Comparison of ENCODE assay signal across 8 cellular contexts in genomic region chr11:65660908-65661307, GRCh38. TPM values are rescaled to one million over a fixed set of nuclear protein-coding genes. Genes with fewer than 3 reads are reported as not detected.
DNase-seq lines count a peak whose midpoint lies in the region; ATAC-seq and TF ChIP-seq lines count a peak whose summit lies in the region.
"Not testable (repeated sequence)": the region's sequence is repeated elsewhere in the genome, so short reads cannot be mapped to it uniquely, and the experiment has no call there.

No MANE protein-coding gene starts in this region.

- peak overlapping the region; percentile 99 for H3K4me2 ChIP-seq in Loucy (ENCODE audit: low read depth, low read length, poor library complexity, severe bottlenecking)
- not testable (repeated sequence) for H3K4me2 ChIP-seq in neural progenitor cell

- not testable (repeated sequence) for DNase-seq in CD14-positive monocyte (ENCODE audit: low spot score); WTC11 (ENCODE audit: low spot score); activated naive CD4-positive, alpha-beta T cell treated with anti-CD3 and anti-CD28 coated beads, Interleukin-2, amount 10 ng/mL, durations not matched to agents 7 days and 5 days; coronary artery (ENCODE audit: low spot score); immature natural killer cell; neural progenitor cell (ENCODE audit: low spot score)

- not testable (repeated sequence) for TF ChIP-seq CTCF in CD14-positive monocyte (IDR thresholded peaks at IDR 0.05); Loucy (conservative IDR thresholded peaks at IDR 0.05; ENCODE audit: low read length); WTC11 (IDR thresholded peaks at IDR 0.05); coronary artery (IDR thresholded peaks at IDR 0.05); neural progenitor cell (IDR thresholded peaks at IDR 0.05)

- H3K27me3 Mint-ChIP-seq in CD14-positive monocyte (ENCODE audit: low read depth in 3 of 3); WTC11 (ENCODE audit: low read depth); activated naive CD4-positive, alpha-beta T cell treated with anti-CD3 and anti-CD28 coated beads, Interleukin-2, amount 10 ng/mL, durations not matched to agents 7 days and 5 days; neural progenitor cell (ENCODE audit: insufficient read depth, low read depth): not testable (repeated sequence)
- H3K27me3 Mint-ChIP-seq in immature natural killer cell (ENCODE audit: low read depth in 3 of 3), result peaks cover 27 to 28% (median 28%) of the 10 kb centered on the region in 3 donors

- peaks cover 44% of the 10 kb centered on the region for H3K79me2 ChIP-seq in Loucy (ENCODE audit: insufficient read depth, low read length)
- H3K79me2 ChIP-seq in neural progenitor cell (ENCODE audit: low read depth), result peaks cover 17% of the 10 kb centered on the region

- POLR2A ChIA-PET in WTC11 (lab: Charles Lee), result interaction anchor here (0.7 kb wide), 1 partner anchor 23 kb away, joined by 12 read pairs; no protein-coding TSS in a partner anchor

- not testable (repeated sequence) for H3K9me2 ChIP-seq in Loucy (replicated peaks; ENCODE audit: low read depth, low read length)

- intact Hi-C loops in CD14-positive monocyte (cut with micrococcal nuclease), result loop anchor here in 1 of 2 donors (5.0 kb wide), 1 partner anchor 34 kb away; no protein-coding TSS in a partner anchor

- H3K9ac ChIP-seq in Loucy (ENCODE audit: low read depth, low read length, poor library complexity, severe bottlenecking) (peak overlapping the region; percentile 92), subcutaneous abdominal adipose tissue (ENCODE audit: low read length in 5 of 5) (peak overlapping the region in 3 of 5 donors; percentile 75 to 96 (median 83))
- not testable (repeated sequence) for H3K9ac ChIP-seq in neural progenitor cell

- not testable (repeated sequence) for H3K4me3 Mint-ChIP-seq in CD14-positive monocyte
- peak overlapping the region; percentile 34 for H3K4me3 Mint-ChIP-seq in WTC11
- peak overlapping the region; percentile 83 for H3K4me3 Mint-ChIP-seq in activated naive CD4-positive, alpha-beta T cell treated with anti-CD3 and anti-CD28 coated beads, Interleukin-2, amount 10 ng/mL, durations not matched to agents 7 days and 5 days
- H3K4me3 Mint-ChIP-seq in immature natural killer cell, result peak overlapping the region; percentile 76 to 85 (median 81)
- H3K4me3 Mint-ChIP-seq in neural progenitor cell, result peak overlapping the region; percentile 90

- H3K9me3 ChIP-seq in Loucy (ENCODE audit: insufficient read depth, low read depth, low read length); neural progenitor cell (ENCODE audit: low read depth); subcutaneous abdominal adipose tissue (ENCODE audit: control insufficient read depth in 5 of 5, low read length in 5 of 5): not testable (repeated sequence)

- not testable (repeated sequence) for H2AFZ ChIP-seq in Loucy (ENCODE audit: low read length); neural progenitor cell (replicated peaks)

- H3K36me3 Mint-ChIP-seq in CD14-positive monocyte, result peaks cover 50 to 53% of the 10 kb centered on the region in 2 donors
- H3K36me3 Mint-ChIP-seq in WTC11, result peaks cover 48% of the 10 kb centered on the region
- peaks cover 49% of the 10 kb centered on the region for H3K36me3 Mint-ChIP-seq in activated naive CD4-positive, alpha-beta T cell treated with anti-CD3 and anti-CD28 coated beads, Interleukin-2, amount 10 ng/mL, durations not matched to agents 7 days and 5 days
- H3K36me3 Mint-ChIP-seq in immature natural killer cell, result peaks cover 17 to 39% (median 24%) of the 10 kb centered on the region in 3 donors
- H3K36me3 Mint-ChIP-seq in neural progenitor cell, result peaks cover 30% of the 10 kb centered on the region

- peaks cover 29% of the 10 kb centered on the region for H4K20me1 ChIP-seq in Loucy (ENCODE audit: insufficient read depth, low read length, poor library complexity, severe bottlenecking)
- not testable (repeated sequence) for H4K20me1 ChIP-seq in neural progenitor cell (ENCODE audit: low read depth)

- not testable (repeated sequence) for H3K27me3 ChIP-seq in Loucy (ENCODE audit: insufficient read depth, low read length, poor library complexity, severe bottlenecking); neural progenitor cell; subcutaneous abdominal adipose tissue (ENCODE audit: control insufficient read depth in 5 of 5, insufficient read depth in 4 of 5, low read length in 5 of 5)

- H3K36me3 ChIP-seq in Loucy (ENCODE audit: insufficient read depth, low read length) (peaks cover 39% of the 10 kb centered on the region; the same call in 1 of the 2 replicates), subcutaneous abdominal adipose tissue (ENCODE audit: control insufficient read depth in 5 of 5, insufficient read depth in 5 of 5, low read length in 5 of 5) (peaks cover 0 to 57% (median 53%) of the 10 kb centered on the region in 5 donors)
- not testable (repeated sequence) for H3K36me3 ChIP-seq in neural progenitor cell

- H3K4me1 Mint-ChIP-seq in CD14-positive monocyte, result peaks cover 21% of the 10 kb centered on the region
- H3K4me1 Mint-ChIP-seq in WTC11, neural progenitor cell: not testable (repeated sequence)
- H3K4me1 Mint-ChIP-seq in activated naive CD4-positive, alpha-beta T cell treated with anti-CD3 and anti-CD28 coated beads, Interleukin-2, amount 10 ng/mL, durations not matched to agents 7 days and 5 days, result peaks cover 42% of the 10 kb centered on the region
- peaks cover 38 to 64% of the 10 kb centered on the region in 2 donors for H3K4me1 Mint-ChIP-seq in immature natural killer cell

- CTCF ChIA-PET in WTC11 (lab: Charles Lee), result interaction anchor here (0.6 to 1.9 kb wide), 3 partner anchors 35 to 156 kb away, joined by 3 to 4 read pairs (median 3); no protein-coding TSS in a partner anchor
- CTCF ChIA-PET in activated naive CD4-positive, alpha-beta T cell treated with anti-CD3 and anti-CD28 coated beads, Interleukin-2, amount 10 ng/mL, durations not matched to agents 7 days and 5 days (lab: Charles Lee), result not testable (repeated sequence)

- H3K4me1 ChIP-seq in Loucy (ENCODE audit: insufficient read depth, low read length, poor library complexity, severe bottlenecking), result peaks cover 17% of the 10 kb centered on the region
- peaks cover 11% of the 10 kb centered on the region for H3K4me1 ChIP-seq in neural progenitor cell
- peaks cover 8 to 37% (median 24%) of the 10 kb centered on the region in 5 donors for H3K4me1 ChIP-seq in subcutaneous abdominal adipose tissue (ENCODE audit: control insufficient read depth in 5 of 5, insufficient read depth in 5 of 5, low read length in 5 of 5)

- peak overlapping the region in 5 of 7 donors; percentile 25 to 92 (median 48) for H3K27ac Mint-ChIP-seq in CD14-positive monocyte
- H3K27ac Mint-ChIP-seq in WTC11, neural progenitor cell: not testable (repeated sequence)
- H3K27ac Mint-ChIP-seq in activated naive CD4-positive, alpha-beta T cell treated with anti-CD3 and anti-CD28 coated beads, Interleukin-2, amount 10 ng/mL, durations not matched to agents 7 days and 5 days, result peak overlapping the region; percentile 49
- peak overlapping the region; percentile 74 to 94 (median 86) for H3K27ac Mint-ChIP-seq in immature natural killer cell

- not testable (repeated sequence) for ATAC-seq in WTC11

- H3K4me3 ChIP-seq in Loucy (ENCODE audit: low read length, poor library complexity, severe bottlenecking) (peak overlapping the region; percentile 98), coronary artery (peak overlapping the region; percentile 97)
- H3K4me3 ChIP-seq in neural progenitor cell; subcutaneous abdominal adipose tissue (ENCODE audit: low read depth in 1 of 5, low read length in 5 of 5): not testable (repeated sequence)

- not testable (repeated sequence) for H3K27ac ChIP-seq in coronary artery, neural progenitor cell
- H3K27ac ChIP-seq in subcutaneous abdominal adipose tissue (ENCODE audit: low read depth, low read length), result peak overlapping the region; percentile 100

- not testable (repeated sequence) for H3F3A ChIP-seq in Loucy (ENCODE audit: low read depth)
- peaks cover 21% of the 10 kb centered on the region for H3F3A ChIP-seq in neural progenitor cell (ENCODE audit: low read depth)

- not testable (repeated sequence) for H3K9me3 Mint-ChIP-seq in CD14-positive monocyte; WTC11; activated naive CD4-positive, alpha-beta T cell treated with anti-CD3 and anti-CD28 coated beads, Interleukin-2, amount 10 ng/mL, durations not matched to agents 7 days and 5 days; immature natural killer cell; neural progenitor cell

RNA-seq across cellular contexts. Expression of gene RELA, which starts 1.8 kb away (rescaled TPM):
- polyA plus RNA-seq in CD14-positive monocyte (10 to 100 TPM; 21.3 to 30.9 TPM), immature natural killer cell (10 to 100 TPM; 38.5 to 88.4 (median 41.8) TPM)
- total RNA-seq in WTC11 (2021) (26.3 to 35.1 TPM (median 29.0 TPM) in 3 replicates), neural progenitor cell (ENCODE audit: low replicate concordance) (11.0 and 14.7 TPM in 2 replicates)

RNA-seq across cellular contexts. Expression of gene SIPA1, which starts 23.0 kb away (rescaled TPM):
- polyA plus RNA-seq in CD14-positive monocyte (10 to 100 TPM; 83.4 to 86.5 TPM), immature natural killer cell (100 to 1,000 TPM; 166 to 430 (median 222) TPM)
- total RNA-seq in WTC11 (2021) (63.3 to 71.7 TPM (median 65.4 TPM) in 3 replicates), neural progenitor cell (ENCODE audit: low replicate concordance) (4.7 and 16.4 TPM in 2 replicates)

RNA-seq across cellular contexts. Expression of gene PCNX3, which starts 45.3 kb away (rescaled TPM):
- polyA plus RNA-seq in CD14-positive monocyte (1 to 10 TPM in 1 of 2 donors, under 1 TPM in 1; 0.58 to 1.7 TPM), immature natural killer cell (10 to 100 TPM in 1 of 3 donors, under 1 TPM in 2; 0.14 to 11.7 (median 0.89) TPM)
- total RNA-seq in WTC11 (2021) (44.6 to 51.6 TPM (median 45.8 TPM) in 3 replicates), neural progenitor cell (ENCODE audit: low replicate concordance) (6.6 and 19.3 TPM in 2 replicates)

RNA-seq across cellular contexts. Expression of gene MAP3K11, which starts 46.9 kb away (rescaled TPM):
- polyA plus RNA-seq in CD14-positive monocyte (10 to 100 TPM; 20.8 to 32.0 TPM), immature natural killer cell (10 to 100 TPM; 11.1 to 29.5 (median 12.3) TPM)
- total RNA-seq in WTC11 (2021) (46.1 to 56.1 TPM (median 52.8 TPM) in 3 replicates), neural progenitor cell (ENCODE audit: low replicate concordance) (9.9 and 42.0 TPM in 2 replicates)

RNA-seq across cellular contexts. Expression of gene KAT5, which starts 51.1 kb away (rescaled TPM):
- polyA plus RNA-seq in CD14-positive monocyte, result 10 to 100 TPM; 32.5 to 33.1 TPM
- 44.9 to 56.6 TPM (median 46.0 TPM) in 3 replicates for total RNA-seq in WTC11 (2021)
- 10 to 100 TPM; 41.8 to 49.4 (median 47.7) TPM for polyA plus RNA-seq in immature natural killer cell
- 21.0 and 41.7 TPM in 2 replicates for total RNA-seq in neural progenitor cell (ENCODE audit: low replicate concordance)
